In genomic region chr18:7725897-7726296, GRCh38 we compare ENCODE assay signal across 25 cellular contexts.
"Had no signal": no experiment of that assay in that cellular context is flagged by ENCODE, and none has a peak within 500 bp of the region (broad histone marks: within the 10 kb centered on the region; RNA-seq: fewer than 3 reads in every experiment).

No MANE protein-coding gene starts in this region.

- H3K4me1 ChIP-seq: parathyroid adenoma, uterus had no signal

- H3K4me3 Mint-ChIP-seq: effector memory CD8-positive, alpha-beta T cell; memory B cell; naive B cell; natural killer cell treated with Interleukin-12 subunit alpha and Interleukin-12 subunit beta and Interleukin-15 and Interleukin-18, amount 100 ng/mL, for 72 hours; neural crest cell; stimulated activated naive B cell treated with anti-CD40 and anti-IgM and Interleukin-4, amounts not matched to agents 10 μg/mL and 1 μg/mL and 100 μg/mL, for 72 hours; stimulated activated naive CD8-positive, alpha-beta T cell treated with anti-CD3 and anti-CD28 coated beads, Interleukin-15, Interleukin-2, amounts not matched to agents 100 ng/mL and 50 ng/mL, for 24 hours had no signal

- H3K27me3 Mint-ChIP-seq: effector memory CD8-positive, alpha-beta T cell; memory B cell; naive B cell; natural killer cell treated with Interleukin-12 subunit alpha and Interleukin-12 subunit beta and Interleukin-15 and Interleukin-18, amount 100 ng/mL, for 72 hours; progenitor cell of endocrine pancreas; stimulated activated naive B cell treated with anti-CD40 and anti-IgM and Interleukin-4, amounts not matched to agents 10 μg/mL and 1 μg/mL and 100 μg/mL, for 72 hours; stimulated activated naive CD8-positive, alpha-beta T cell treated with anti-CD3 and anti-CD28 coated beads, Interleukin-15, Interleukin-2, amounts not matched to agents 100 ng/mL and 50 ng/mL, for 24 hours had no signal

- ATAC-seq: effector memory CD8-positive, alpha-beta T cell; left lobe of liver; natural killer cell treated with Interleukin-12 subunit alpha and Interleukin-12 subunit beta and Interleukin-15 and Interleukin-18, amount 100 ng/mL, for 72 hours; sciatic nerve; stimulated activated naive B cell treated with anti-CD40 and anti-IgM and Interleukin-4, amounts not matched to agents 10 μg/mL and 1 μg/mL and 100 μg/mL, for 72 hours had no signal

- H3K27ac Mint-ChIP-seq: memory B cell; naive B cell; natural killer cell treated with Interleukin-12 subunit alpha and Interleukin-12 subunit beta and Interleukin-15 and Interleukin-18, amount 100 ng/mL, for 72 hours; progenitor cell of endocrine pancreas; stimulated activated naive B cell treated with anti-CD40 and anti-IgM and Interleukin-4, amounts not matched to agents 10 μg/mL and 1 μg/mL and 100 μg/mL, for 72 hours; stimulated activated naive CD8-positive, alpha-beta T cell treated with anti-CD3 and anti-CD28 coated beads, Interleukin-15, Interleukin-2, amounts not matched to agents 100 ng/mL and 50 ng/mL, for 24 hours had no signal

- H3K9ac ChIP-seq: parathyroid adenoma had no signal

- H3K36me3 Mint-ChIP-seq: memory B cell; naive B cell; natural killer cell treated with Interleukin-12 subunit alpha and Interleukin-12 subunit beta and Interleukin-15 and Interleukin-18, amount 100 ng/mL, for 72 hours; stimulated activated naive B cell treated with anti-CD40 and anti-IgM and Interleukin-4, amounts not matched to agents 10 μg/mL and 1 μg/mL and 100 μg/mL, for 72 hours had no signal

- DNase-seq: cortex of kidney; effector memory CD8-positive, alpha-beta T cell; erythroblast; esophagus squamous epithelium; foreskin melanocyte; kidney; naive B cell; stimulated activated CD4-positive, alpha-beta T cell treated with anti-CD3 and anti-CD28 coated beads, Interleukin-15, amount 100 ng/mL, for 24 hours; stimulated activated CD4-positive, alpha-beta T cell treated with anti-CD3 and anti-CD28 coated beads, Interleukin-2, amount 100 ng/mL, for 48 hours; stimulated activated naive B cell treated with anti-CD40 and anti-IgM and Interleukin-4, amounts not matched to agents 10 μg/mL and 1 μg/mL and 100 μg/mL, for 72 hours; uterus had no signal

- H3K27me3 ChIP-seq: esophagus squamous epithelium, right atrium auricular region, tibial nerve, upper lobe of left lung, uterus had no signal

- H3K9me3 Mint-ChIP-seq: effector memory CD8-positive, alpha-beta T cell; neural crest cell had no signal

- H2AFZ ChIP-seq: parathyroid adenoma had no signal

- H3K27ac ChIP-seq: esophagus squamous epithelium, parathyroid adenoma, right atrium auricular region, skin epidermis, thoracic aorta, tibial nerve, upper lobe of left lung, uterus had no signal

- H3K36me3 ChIP-seq: esophagus squamous epithelium, right atrium auricular region, thoracic aorta, tibial nerve, upper lobe of left lung, uterus had no signal

- H3K4me1 Mint-ChIP-seq: memory B cell; naive B cell; neural crest cell; stimulated activated naive B cell treated with anti-CD40 and anti-IgM and Interleukin-4, amounts not matched to agents 10 μg/mL and 1 μg/mL and 100 μg/mL, for 72 hours had no signal

- H3K9me3 ChIP-seq: esophagus squamous epithelium, right atrium auricular region, thoracic aorta, tibial nerve, upper lobe of left lung, uterus had no signal

- H3K4me3 ChIP-seq: esophagus squamous epithelium, lung, right atrium auricular region, skin epidermis, thoracic aorta, tibial nerve, upper lobe of left lung, uterus had no signal
